22 cellular contexts compared by ENCODE assay signal in the genomic region with DNA sequence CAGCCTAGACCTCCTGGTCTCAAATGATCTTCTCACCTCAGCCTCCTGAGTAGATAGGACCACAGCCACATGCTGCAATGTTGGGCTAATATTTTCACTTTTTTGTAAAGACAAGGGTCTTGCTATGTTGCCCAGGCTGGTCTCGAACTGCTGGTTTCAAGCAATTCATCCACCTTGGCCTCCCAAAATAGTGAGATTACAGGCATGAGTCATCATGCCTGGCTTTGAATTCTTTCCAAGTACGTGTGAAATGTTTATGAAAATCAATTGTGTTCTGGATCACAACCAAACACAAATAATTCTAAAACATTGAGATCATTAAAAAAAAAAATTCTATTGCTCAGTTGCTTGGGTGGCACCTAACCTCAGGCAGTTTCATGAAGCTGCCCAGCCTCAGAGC. TPM values are rescaled to one million over a fixed set of nuclear protein-coding genes. Genes with fewer than 3 reads are reported as not detected.
DNase-seq lines count a peak whose midpoint lies in the region; ATAC-seq and TF ChIP-seq lines count a peak whose summit lies in the region.
"Had no signal": no experiment of that assay in that cellular context is flagged by ENCODE, and none has a peak within 500 bp of the region (broad histone marks: within the 10 kb centered on the region; RNA-seq: fewer than 3 reads in every experiment).

No MANE protein-coding gene starts in this region.

- H3K27ac Mint-ChIP-seq in MCF 10A (ENCODE audit: low read depth, unreplicated experiment), result no peak overlapping the region
- H3K27ac Mint-ChIP-seq in stimulated activated effector memory CD8-positive, alpha-beta T cell treated with anti-CD3 and anti-CD28 coated beads, Interleukin-12 subunit alpha, Interleukin-12 subunit beta, amount 100 ng/mL, for 72 hours, result no peak overlapping the region
- H3K27ac Mint-ChIP-seq: activated naive CD8-positive, alpha-beta T cell treated with anti-CD3 and anti-CD28 coated beads, Interleukin-2, amount 10 ng/mL, durations not matched to agents 7 days and 5 days; activated T-helper 17 cell treated with anti-CD3 and anti-CD28 coated beads, Interleukin-2, amount 50 U/mL, for 72 hours; CD14-positive monocyte had no signal

- POLR2A ChIA-PET in MCF 10A (lab: Yijun Ruan, JAX), result interaction anchor here (1.0 to 1.2 kb wide), 2 partner anchors 40 to 43 kb away, joined by 3 read pairs; no protein-coding TSS in a partner anchor

- no TSS peak for BruUV-seq in MCF 10A (replicated peaks; lab: Mats Ljungman, UMichigan)

- CTCF ChIA-PET in MCF 10A (lab: Yijun Ruan, JAX), result interaction anchor here (0.5 to 0.6 kb wide), 2 partner anchors 34 to 522 kb away, joined by 4 to 5 read pairs; no protein-coding TSS in a partner anchor

- H3K4me1 ChIP-seq in breast epithelium, result no peaks in the 10 kb centered on the region
- H3K4me1 ChIP-seq: prostate gland had no signal

- no peaks in the 10 kb centered on the region for H3K36me3 ChIP-seq in breast epithelium
- H3K36me3 ChIP-seq: prostate gland had no signal

- intact Hi-C loops in MCF 10A (cut with micrococcal nuclease), result no loop called here
- intact Hi-C loops in breast epithelium (cut with DNase I; ENCODE audit: low total_unique reads), result no loop called here

- H3K27ac ChIP-seq in breast epithelium, result no peak overlapping the region
- H3K27ac ChIP-seq: 22Rv1, prostate gland had no signal

- H3K4me1 Mint-ChIP-seq in MCF 10A (ENCODE audit: insufficient read depth, unreplicated experiment), result peaks cover 7% of the 10 kb centered on the region
- no peaks in the 10 kb centered on the region for H3K4me1 Mint-ChIP-seq in stimulated activated effector memory CD8-positive, alpha-beta T cell treated with anti-CD3 and anti-CD28 coated beads, Interleukin-12 subunit alpha, Interleukin-12 subunit beta, amount 100 ng/mL, for 72 hours
- H3K4me1 Mint-ChIP-seq in activated T-cell treated with anti-CD3 and anti-CD28 coated beads, Interleukin-2, amount 50 U/mL, for 4 hours (ENCODE audit: low read depth), result no peaks in the 10 kb centered on the region
- H3K4me1 Mint-ChIP-seq: activated T-helper 17 cell treated with anti-CD3 and anti-CD28 coated beads, Interleukin-2, amount 50 U/mL, for 72 hours; CD14-positive monocyte had no signal

- no peak for TF ChIP-seq POLR2A in breast epithelium (IDR thresholded peaks at IDR 0.05)

- H3K9me3 ChIP-seq in breast epithelium, result no peaks in the 10 kb centered on the region
- H3K9me3 ChIP-seq: prostate gland had no signal

- no peaks in the 10 kb centered on the region for H3K36me3 Mint-ChIP-seq in MCF 10A (ENCODE audit: insufficient read depth, unreplicated experiment)
- H3K36me3 Mint-ChIP-seq in stimulated activated effector memory CD8-positive, alpha-beta T cell treated with anti-CD3 and anti-CD28 coated beads, Interleukin-12 subunit alpha, Interleukin-12 subunit beta, amount 100 ng/mL, for 72 hours, result no peaks in the 10 kb centered on the region
- H3K36me3 Mint-ChIP-seq in activated T-cell treated with anti-CD3 and anti-CD28 coated beads, Interleukin-2, amount 50 U/mL, for 4 hours (ENCODE audit: insufficient read depth), result no peaks in the 10 kb centered on the region
- H3K36me3 Mint-ChIP-seq: activated naive CD8-positive, alpha-beta T cell treated with anti-CD3 and anti-CD28 coated beads, Interleukin-2, amount 10 ng/mL, durations not matched to agents 7 days and 5 days; CD14-positive monocyte had no signal

- no peak overlapping the region for H3K4me3 ChIP-seq in breast epithelium
- H3K4me3 ChIP-seq: prostate gland had no signal

- TF ChIP-seq CTCF in MCF 10A (IDR thresholded peaks at IDR 0.05; ENCODE audit: unreplicated experiment) (no peak), breast epithelium (IDR thresholded peaks at IDR 0.05) (no peak)

- no peak for ATAC-seq in stimulated activated effector memory CD8-positive, alpha-beta T cell treated with anti-CD3 and anti-CD28 coated beads, Interleukin-12 subunit alpha, Interleukin-12 subunit beta, amount 100 ng/mL, for 72 hours
- ATAC-seq in GM18511 (IDR thresholded peaks at IDR 0.05; ENCODE audit: unreplicated experiment), result no peak
- ATAC-seq in activated T-cell treated with anti-CD3 and anti-CD28 coated beads, Interleukin-2, amount 50 U/mL, for 4 hours, result no peak
- ATAC-seq: activated T-helper 17 cell treated with anti-CD3 and anti-CD28 coated beads, Interleukin-2, amount 50 U/mL, for 72 hours had no signal

- H3K9me3 Mint-ChIP-seq in MCF 10A (ENCODE audit: unreplicated experiment), result no peaks in the 10 kb centered on the region
- no peaks in the 10 kb centered on the region for H3K9me3 Mint-ChIP-seq in stimulated activated effector memory CD8-positive, alpha-beta T cell treated with anti-CD3 and anti-CD28 coated beads, Interleukin-12 subunit alpha, Interleukin-12 subunit beta, amount 100 ng/mL, for 72 hours
- peaks cover 3% of the 10 kb centered on the region for H3K9me3 Mint-ChIP-seq in activated T-cell treated with anti-CD3 and anti-CD28 coated beads, Interleukin-2, amount 50 U/mL, for 4 hours
- H3K9me3 Mint-ChIP-seq: activated T-helper 17 cell treated with anti-CD3 and anti-CD28 coated beads, Interleukin-2, amount 50 U/mL, for 72 hours had no signal

- peaks cover 3% of the 10 kb centered on the region for H3K27me3 Mint-ChIP-seq in MCF 10A (ENCODE audit: insufficient read depth, unreplicated experiment)
- peaks cover 10% of the 10 kb centered on the region for H3K27me3 Mint-ChIP-seq in activated T-cell treated with anti-CD3 and anti-CD28 coated beads, Interleukin-2, amount 50 U/mL, for 4 hours (ENCODE audit: low read depth)

- DNase-seq in MCF 10A (ENCODE audit: unreplicated experiment), result peak; percentile 56
- DNase-seq in breast epithelium (ENCODE audit: low spot score in 2 of 2), result no peak
- DNase-seq in astrocyte of the hippocampus (ENCODE audit: low read depth, low spot score), result peak; percentile 31
- peak; percentile 51 for DNase-seq in fibroblast of peridontal ligament (ENCODE audit: extremely low read depth)
- no peak for DNase-seq in stimulated activated effector memory CD8-positive, alpha-beta T cell treated with anti-CD3 and anti-CD28 coated beads, Interleukin-12 subunit alpha, Interleukin-12 subunit beta, amount 100 ng/mL, for 72 hours (ENCODE audit: low spot score in 2 of 2)
- DNase-seq in activated T-cell treated with anti-CD3 and anti-CD28 coated beads, Interleukin-2, amount 50 U/mL, for 4 hours, result no peak
- no peak for DNase-seq in SHP77 treated with DMSO at 0.1 percent for 48 hours (lab: John Stamatoyannopoulos, UW)
- DNase-seq: activated naive CD8-positive, alpha-beta T cell treated with anti-CD3 and anti-CD28 coated beads, Interleukin-2, amount 10 ng/mL, durations not matched to agents 7 days and 5 days; cerebellar nuclear complex; effector memory CD4-positive, alpha-beta T cell; hypothalamus; KBM-7; kidney; NCI-H1092; NCI-H2081; NCI-H510A treated with DMSO at 0.1 percent for 48 hours; stimulated activated CD4-positive, alpha-beta T cell treated with anti-CD3 and anti-CD28 coated beads, Interleukin-4, amount 100 ng/mL, for 24 hours had no signal

- no peak overlapping the region for H3K4me3 Mint-ChIP-seq in MCF 10A (ENCODE audit: unreplicated experiment)
- H3K4me3 Mint-ChIP-seq in stimulated activated effector memory CD8-positive, alpha-beta T cell treated with anti-CD3 and anti-CD28 coated beads, Interleukin-12 subunit alpha, Interleukin-12 subunit beta, amount 100 ng/mL, for 72 hours, result no peak overlapping the region
- H3K4me3 Mint-ChIP-seq in activated T-cell treated with anti-CD3 and anti-CD28 coated beads, Interleukin-2, amount 50 U/mL, for 4 hours, result no peak overlapping the region
- H3K4me3 Mint-ChIP-seq: activated naive CD8-positive, alpha-beta T cell treated with anti-CD3 and anti-CD28 coated beads, Interleukin-2, amount 10 ng/mL, durations not matched to agents 7 days and 5 days; activated T-helper 17 cell treated with anti-CD3 and anti-CD28 coated beads, Interleukin-2, amount 50 U/mL, for 72 hours; CD14-positive monocyte had no signal

- H3K27me3 ChIP-seq in breast epithelium, result no peaks in the 10 kb centered on the region

RNA-seq across cellular contexts. Expression of gene ING1, which starts 44.7 kb away (rescaled TPM):
- total RNA-seq in MCF 10A (2022), result 7.4 and 10.0 TPM in 2 replicates
- total RNA-seq in breast epithelium, result 10 to 100 TPM; 21.0 to 26.1 (median 26.1) TPM
- 10 to 100 TPM; 16.9 to 17.7 (median 17.5) TPM for total RNA-seq in activated T-cell treated with anti-CD3 and anti-CD28 coated beads, Interleukin-2, amount 50 U/mL, for 4 hours

RNA-seq across cellular contexts. Expression of gene CARS2, which starts 52.3 kb away (rescaled TPM):
- total RNA-seq in MCF 10A (2022), result 104 and 121 TPM in 2 replicates
- 10 to 100 TPM; 59.8 to 79.8 (median 61.6) TPM for total RNA-seq in breast epithelium
- total RNA-seq in activated T-cell treated with anti-CD3 and anti-CD28 coated beads, Interleukin-2, amount 50 U/mL, for 4 hours, result 10 to 100 TPM; 72.6 to 97.4 (median 80.3) TPM

Comparison
In these comparisons a context has a peak if more than half of its experiments do, and no peak if none do; other contexts are left out.
1. DNase-seq: peak in MCF 10A (single experiment), astrocyte of the hippocampus (single experiment) and fibroblast of peridontal ligament (single experiment); none in breast epithelium (0 of 2), stimulated activated effector memory CD8-positive, alpha-beta T cell treated with anti-CD3 and anti-CD28 coated beads, Interleukin-12 subunit alpha, Interleukin-12 subunit beta, amount 100 ng/mL, for 72 hours (0 of 2), activated T-cell treated with anti-CD3 and anti-CD28 coated beads, Interleukin-2, amount 50 U/mL, for 4 hours (single experiment) and SHP77 treated with DMSO at 0.1 percent for 48 hours (single experiment).